ENCODE assay signal across 1 cellular context in genomic region chr15:66356359-66357236, GRCh38.
TF ChIP-seq lines count a peak whose summit lies in the region.

Gene TIPIN, minus strand, starts transcription at chr15:66356685. Its CDS starts 3,738 bp downstream, at chr15:66352947.

TF ChIP-seq in SK-N-SH, 30 proteins besides CTCF, POLR2A, EP300 and RAD21 (continued from another document):
- no peak for TF ChIP-seq REST (IDR thresholded peaks at IDR 0.05; ENCODE audit: low read depth, low read length)
- peak; percentile 80; the same call in 1 of the 2 replicates for TF ChIP-seq MXI1 (IDR thresholded peaks at IDR 0.05; ENCODE audit: low read depth, low read length)
- no peak for TF ChIP-seq FOSL2 (IDR thresholded peaks at IDR 0.05; ENCODE audit: borderline replicate concordance, low read depth)
- TF ChIP-seq TEAD4 (IDR thresholded peaks at IDR 0.05; ENCODE audit: borderline replicate concordance, insufficient read depth): no peak
- no peak for TF ChIP-seq NRF1 (IDR thresholded peaks at IDR 0.05; ENCODE audit: low read depth, low read length)
- TF ChIP-seq TAF1 (IDR thresholded peaks at IDR 0.05; ENCODE audit: borderline replicate concordance, low read depth, low read length): peak; percentile 77; the same call in 1 of the 2 replicates
- TF ChIP-seq PBX3 (IDR thresholded peaks at IDR 0.05): no peak
- TF ChIP-seq ELF1 (IDR thresholded peaks at IDR 0.05): no peak
- TF ChIP-seq NFIC (IDR thresholded peaks at IDR 0.05; ENCODE audit: borderline replicate concordance): no peak
- TF ChIP-seq YY1 (IDR thresholded peaks at IDR 0.05; ENCODE audit: low read depth): no peak
- TF ChIP-seq RXRA (IDR thresholded peaks at IDR 0.05; ENCODE audit: borderline replicate concordance, low read depth): no peak
- TF ChIP-seq EZH2phosphoT487 (IDR thresholded peaks at IDR 0.05; ENCODE audit: borderline replicate concordance, low read depth): no peak
- TF ChIP-seq JUND (IDR thresholded peaks at IDR 0.05): no peak
- peak; percentile 96; the same call in 1 of the 2 replicates for TF ChIP-seq SIN3A (IDR thresholded peaks at IDR 0.05; ENCODE audit: borderline replicate concordance, low read depth, low read length)
- TF ChIP-seq FOXM1 (IDR thresholded peaks at IDR 0.05; ENCODE audit: low read depth): no peak
